Comparison of ENCODE assay signal across 8 cellular contexts in the genomic region with DNA sequence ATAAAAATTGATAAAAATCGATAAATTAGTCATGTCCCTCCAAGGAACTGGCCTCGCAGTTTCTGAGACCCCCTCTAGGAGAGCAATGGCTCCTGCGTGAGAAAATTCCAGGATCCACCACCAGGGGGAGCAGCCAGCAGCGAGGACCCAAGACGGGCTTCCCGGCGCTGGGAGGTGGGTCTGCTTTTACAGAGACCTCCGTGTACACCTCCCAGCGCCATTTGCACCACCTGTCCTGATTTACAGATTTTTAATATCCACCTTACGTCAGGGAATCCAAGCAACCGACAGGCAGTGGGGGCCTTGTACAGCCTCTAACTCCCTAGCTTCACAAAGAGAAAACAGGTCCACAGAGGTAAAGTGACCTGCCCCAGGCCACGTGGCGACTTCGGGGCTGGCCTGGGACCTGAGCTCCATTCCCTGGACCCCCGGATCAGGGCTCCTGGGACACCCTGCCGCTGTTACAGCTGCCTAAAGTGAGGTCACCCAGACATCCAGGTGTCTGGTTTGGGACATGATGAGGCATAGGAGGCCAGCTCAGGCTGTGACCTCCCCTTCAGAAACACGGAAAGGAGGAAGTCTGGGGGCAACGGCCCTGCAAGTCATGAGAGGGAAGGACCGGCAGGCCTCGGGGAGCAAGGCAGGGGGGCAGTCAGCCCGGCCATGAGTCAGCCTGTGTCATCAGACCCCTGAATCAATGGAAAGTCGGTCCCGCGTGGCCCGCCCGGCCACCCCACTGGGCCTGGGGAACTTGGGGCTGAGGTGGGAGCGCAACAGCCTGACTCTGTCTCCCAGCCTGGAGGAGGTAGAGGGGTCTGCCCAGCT. TPM values are rescaled to one million over a fixed set of nuclear protein-coding genes. Genes with fewer than 3 reads are reported as not detected.
DNase-seq lines count a peak whose midpoint lies in the region; ATAC-seq and TF ChIP-seq lines count a peak whose summit lies in the region.

No MANE protein-coding gene starts in this region.

- in situ Hi-C loops in astrocyte of the cerebellum (cut with HindIII; ENCODE audit: low sequenced_read_pairs), result no loop called here

- ATAC-seq in HG02852 (IDR thresholded peaks at IDR 0.05; ENCODE audit: unreplicated experiment) (no peak), HG03196 (IDR thresholded peaks at IDR 0.05; ENCODE audit: unreplicated experiment) (no peak)

- peak overlapping the region in 7 of 8 donors; percentile 7 to 98 (median 73) for H3K27ac ChIP-seq in spleen

- H3K4me3 ChIP-seq in MG63 (no peak overlapping the region), astrocyte of the cerebellum (ENCODE audit: low read depth, low read length) (no peak overlapping the region), iPS-15b (ENCODE audit: low read depth, low read length) (no peak overlapping the region), spleen (peak overlapping the region in 5 of 8 donors; percentile 4 to 59 (median 5))

- peak overlapping the region; percentile 47 for H3K9ac ChIP-seq in iPS-15b (ENCODE audit: low read depth, low read length)

- peaks cover under 1% of the 10 kb centered on the region for H3K4me1 ChIP-seq in iPS-15b (ENCODE audit: control insufficient read depth, insufficient read depth, low read length)
- H3K4me1 ChIP-seq in spleen, result peaks cover 9 to 88% (median 46%) of the 10 kb centered on the region in 6 donors

- intact Hi-C loops in spleen (cut with DNase I; ENCODE audit: low total_unique reads), result loop anchor here (5.0 to 10.0 kb wide), 2 partner anchors 124 to 222 kb away; partner anchors contain the start of gene RNF215

- H3K9me3 ChIP-seq in MG63 (no peaks in the 10 kb centered on the region), iPS-15b (ENCODE audit: control insufficient read depth, insufficient read depth, low read length) (no peaks in the 10 kb centered on the region), spleen (no peaks in the 10 kb centered on the region)

- no peak for TF ChIP-seq POLR2A in spleen (IDR thresholded peaks at IDR 0.05)

- WGBS in spleen, 5 donors, result 13 to 27% (median 27%) methylated on average over 21 to 27 of the region's 27 CpGs

- H3K36me3 ChIP-seq in MG63 (no peaks in the 10 kb centered on the region), iPS-15b (ENCODE audit: control insufficient read depth, insufficient read depth, low read length) (no peaks in the 10 kb centered on the region), spleen (peaks cover 0 to 16% (median 0%) of the 10 kb centered on the region in 6 donors)

- H3K27me3 ChIP-seq in MG63, result no peaks in the 10 kb centered on the region
- H3K27me3 ChIP-seq in iPS-15b (ENCODE audit: control insufficient read depth, insufficient read depth, low read length), result peaks cover 2% of the 10 kb centered on the region
- no peaks in the 10 kb centered on the region for H3K27me3 ChIP-seq in spleen (replicated peaks in 1 of 7)

- TF ChIP-seq CTCF in astrocyte of the cerebellum (IDR thresholded peaks at IDR 0.05; ENCODE audit: low read depth, low read length, missing control alignments), result peak; percentile 96
- TF ChIP-seq CTCF in spleen (IDR thresholded peaks at IDR 0.05 in 8 of 11, conservative IDR thresholded peaks at IDR 0.05 in 3 of 11), result peak; percentile 83 to 99 (median 94)

- peak; percentile 73 for DNase-seq in Daoy (ENCODE audit: low read depth)
- DNase-seq in MG63, result peak; percentile 58
- peak; percentile 84 for DNase-seq in T-helper 9 cell
- DNase-seq in astrocyte of the cerebellum (ENCODE audit: low read depth), result no peak
- peak; percentile 92 for DNase-seq in spleen

RNA-seq across cellular contexts. Expression of gene OSM, which starts 3.5 kb away (rescaled TPM):
- 0.06 TPM in 1 of 2 replicates, not detected in the other for total RNA-seq in Daoy (2014; rRNA removed; shearing (Covaris generic))
- not detected in 2 replicates for total RNA-seq in MG63 (2014; rRNA removed; shearing (Covaris generic); ENCODE audit: low replicate concordance)
- total RNA-seq in spleen, result 10 to 100 TPM in 2 of 7 donors, 1 to 10 TPM in 5; 2.1 to 16.8 (median 4.5) TPM
- polyA plus RNA-seq in spleen, result 1 to 10 TPM; 1.2 to 2.1 (median 1.7) TPM

RNA-seq across cellular contexts. Expression of gene LIF, which starts 16.6 kb away (rescaled TPM):
- 33.3 and 35.2 TPM in 2 replicates for total RNA-seq in Daoy (2014; rRNA removed; shearing (Covaris generic))
- 11.1 and 13.0 TPM in 2 replicates for total RNA-seq in MG63 (2014; rRNA removed; shearing (Covaris generic); ENCODE audit: low replicate concordance)
- 1 to 10 TPM in 3 of 7 donors, under 1 TPM in 2, not detected in 2; 0.32 to 3.2 (median 2.3) TPM for total RNA-seq in spleen
- under 1 TPM; 0.21 to 0.77 (median 0.24) TPM for polyA plus RNA-seq in spleen

RNA-seq across cellular contexts. Expression of gene CASTOR1, which starts 26.2 kb away (rescaled TPM):
- 5.9 and 10.3 TPM in 2 replicates for total RNA-seq in Daoy (2014; rRNA removed; shearing (Covaris generic))
- total RNA-seq in MG63 (2014; rRNA removed; shearing (Covaris generic); ENCODE audit: low replicate concordance), result 2.3 and 4.1 TPM in 2 replicates
- total RNA-seq in spleen, result 10 to 100 TPM in 5 of 7 donors, 1 to 10 TPM in 2; 7.4 to 18.9 (median 14.6) TPM
- polyA plus RNA-seq in spleen, result 10 to 100 TPM in 2 of 3 donors, 1 to 10 TPM in 1; 5.6 to 12.8 (median 12.0) TPM

Comparison
In these comparisons a context has a peak if more than half of its experiments do, and no peak if none do; other contexts are left out.
1. H3K4me3 ChIP-seq: peak in spleen (5 of 8); none in MG63 (single experiment), astrocyte of the cerebellum (single experiment) and iPS-15b (single experiment).